15 cellular contexts compared by ENCODE assay signal in the genomic region with DNA sequence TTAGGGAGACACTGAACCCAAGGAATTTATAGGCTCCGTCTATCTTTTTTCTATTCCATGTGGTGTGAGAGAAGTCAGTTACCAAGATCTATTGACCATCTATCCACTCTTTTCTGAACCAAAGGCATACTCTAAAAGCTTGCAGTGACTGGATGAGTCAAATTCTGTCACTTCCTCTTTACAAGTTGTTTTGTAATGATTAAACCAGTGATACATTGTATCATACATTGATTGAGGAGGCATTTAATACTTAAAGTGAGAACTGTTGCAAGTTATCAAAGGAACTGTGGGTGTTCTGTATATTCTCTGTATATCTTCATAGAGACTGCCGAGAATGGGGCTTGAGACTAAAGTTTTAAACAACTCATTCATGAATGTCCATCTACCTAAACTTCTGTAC.
DNase-seq lines count a peak whose midpoint lies in the region; ATAC-seq and TF ChIP-seq lines count a peak whose summit lies in the region.
"Had no signal": no experiment of that assay in that cellular context is flagged by ENCODE, and none has a peak within 500 bp of the region (broad histone marks: within the 10 kb centered on the region; RNA-seq: fewer than 3 reads in every experiment).

No MANE protein-coding gene starts in this region.

- peaks cover 59% of the 10 kb centered on the region for H3K4me1 ChIP-seq in ACC112 (ENCODE audit: control insufficient read depth, insufficient read depth, low read length, unreplicated experiment)
- H3K4me1 ChIP-seq in upper lobe of right lung = no peaks in the 10 kb centered on the region
- peaks cover 6% of the 10 kb centered on the region for H3K4me1 ChIP-seq in psoas muscle
- H3K4me1 ChIP-seq in transverse colon = no peaks in the 10 kb centered on the region
- H3K4me1 ChIP-seq: prostate gland had no signal

- H3K27me3 Mint-ChIP-seq in CD14-positive monocyte (ENCODE audit: low read depth in 3 of 3) = peaks cover 0 to 3% (median 0%) of the 10 kb centered on the region in 3 donors
- H3K27me3 Mint-ChIP-seq: B cell had no signal

- no peak overlapping the region for H2AFZ ChIP-seq in ACC112 (ENCODE audit: low read length, unreplicated experiment)

- peaks cover 12% of the 10 kb centered on the region for H3K4me1 Mint-ChIP-seq in CD14-positive monocyte
- H3K4me1 Mint-ChIP-seq: B cell had no signal

- peaks cover 0 to 7% of the 10 kb centered on the region in 2 donors for H3K36me3 Mint-ChIP-seq in CD14-positive monocyte

- no peak overlapping the region for H3K4me3 Mint-ChIP-seq in CD14-positive monocyte
- H3K4me3 Mint-ChIP-seq: B cell had no signal

- ATAC-seq in upper lobe of right lung (no peak), psoas muscle (no peak)

- no peak for TF ChIP-seq POLR2A in transverse colon (IDR thresholded peaks at IDR 0.05)

- H3K27ac ChIP-seq in ACC112 (ENCODE audit: low read depth, low read length) (peak overlapping the region; percentile 91), upper lobe of right lung (no peak overlapping the region), psoas muscle (no peak overlapping the region), transverse colon (no peak overlapping the region)
- H3K27ac ChIP-seq: prostate gland had no signal

- H3K9me3 Mint-ChIP-seq in CD14-positive monocyte = peaks cover 0 to 5% (median 0%) of the 10 kb centered on the region in 7 donors

- in situ Hi-C loops in GM13977 (cut with MboI; ENCODE audit: low pct_unique_long_range_greater_than_20kb, low sequenced_read_pairs, unreplicated experiment) (no loop called here), transverse colon (cut with MboI; ENCODE audit: low pct_ligation_motif_present in 1 of 4, low pct_unique_long_range_greater_than_20kb in 1 of 4, low sequenced_read_pairs in 3 of 4) (no loop called here)

- TF ChIP-seq CTCF in GM13977 (IDR thresholded peaks at IDR 0.05; ENCODE audit: extremely low read depth, insufficient read depth, missing control alignments) (no peak), upper lobe of right lung (IDR thresholded peaks at IDR 0.05) (no peak), CD14-positive monocyte (IDR thresholded peaks at IDR 0.05) (no peak), psoas muscle (IDR thresholded peaks at IDR 0.05) (no peak), transverse colon (IDR thresholded peaks at IDR 0.05) (no peak)

- H3K4me3 ChIP-seq in ACC112 (ENCODE audit: low read depth, low read length) = no peak overlapping the region
- no peak overlapping the region for H3K4me3 ChIP-seq in upper lobe of right lung
- H3K4me3 ChIP-seq in psoas muscle = no peak overlapping the region
- H3K4me3 ChIP-seq in transverse colon = no peak overlapping the region
- H3K4me3 ChIP-seq: MG63, prostate gland had no signal

- WGBS in psoas muscle, 3 donors = 94 to 98% (median 95%) methylated on average over 2 of the region's 2 CpGs
- 83 to 89% methylated on average over 2 of the region's 2 CpGs for WGBS in transverse colon (ENCODE audit: low coverage in 1 of 2), 2 donors

- H3K27me3 ChIP-seq in ACC112 (ENCODE audit: insufficient read depth, low read length) (no peaks in the 10 kb centered on the region), upper lobe of right lung (no peaks in the 10 kb centered on the region), psoas muscle (ENCODE audit: insufficient read depth in 3 of 3, low read length in 2 of 3) (no peaks in the 10 kb centered on the region), transverse colon (no peaks in the 10 kb centered on the region)
- H3K27me3 ChIP-seq: MG63 had no signal

- H3K27ac Mint-ChIP-seq in CD14-positive monocyte = no peak overlapping the region
- H3K27ac Mint-ChIP-seq: B cell had no signal

- TF ChIP-seq EP300 in transverse colon (IDR thresholded peaks at IDR 0.05; ENCODE audit: low read depth) = no peak

- intact Hi-C loops in upper lobe of right lung (cut with DNase I) (no loop called here), CD14-positive monocyte (cut with micrococcal nuclease) (no loop called here), psoas muscle (cut with DNase I) (no loop called here), transverse colon (cut with DNase I; ENCODE audit: low total_unique reads) (no loop called here)

- no peaks in the 10 kb centered on the region for H3K79me2 ChIP-seq in ACC112 (ENCODE audit: control insufficient read depth, insufficient read depth, low read length, unreplicated experiment)

- DNase-seq in GM13977 (ENCODE audit: low spot score) (peak; percentile 15), MV-4-11 (lab: John Stamatoyannopoulos, UW) (peak; percentile 77), dermis blood vessel endothelial cell (peak; percentile 48), upper lobe of right lung (no peak), CD14-positive monocyte (ENCODE audit: low spot score) (no peak), psoas muscle (no peak), transverse colon (no peak)
- DNase-seq: activated CD4-positive, alpha-beta T cell treated with anti-CD3 and anti-CD28 coated beads, Interleukin-2, amount 50 U/mL, for 48 hours; DMS53; glutamatergic neuron; stimulated activated CD4-positive, alpha-beta T cell treated with anti-CD3 and anti-CD28 coated beads, Interleukin-1b, Interleukin-23, amount 100 ng/mL, for 48 hours had no signal

- H3K9me3 ChIP-seq in upper lobe of right lung = no peaks in the 10 kb centered on the region
- no peaks in the 10 kb centered on the region for H3K9me3 ChIP-seq in psoas muscle
- no peaks in the 10 kb centered on the region for H3K9me3 ChIP-seq in transverse colon
- H3K9me3 ChIP-seq: MG63, prostate gland had no signal

- H3K36me3 ChIP-seq in ACC112 (ENCODE audit: insufficient read depth, low read length) = no peaks in the 10 kb centered on the region
- H3K36me3 ChIP-seq in upper lobe of right lung = no peaks in the 10 kb centered on the region
- H3K36me3 ChIP-seq in psoas muscle (ENCODE audit: insufficient read depth in 1 of 2, low read depth in 1 of 2) = no peaks in the 10 kb centered on the region
- H3K36me3 ChIP-seq in transverse colon = no peaks in the 10 kb centered on the region
- H3K36me3 ChIP-seq: MG63, prostate gland had no signal

Comparison
In these comparisons a context has a peak if more than half of its experiments do, and no peak if none do; other contexts are left out.
1. DNase-seq: peak in GM13977 (single experiment), MV-4-11 (single experiment) and dermis blood vessel endothelial cell (single experiment); none in upper lobe of right lung (single experiment), CD14-positive monocyte (single experiment), psoas muscle (0 of 2) and transverse colon (single experiment).